ENCODE assay signal across 1 cellular context in the genomic region with DNA sequence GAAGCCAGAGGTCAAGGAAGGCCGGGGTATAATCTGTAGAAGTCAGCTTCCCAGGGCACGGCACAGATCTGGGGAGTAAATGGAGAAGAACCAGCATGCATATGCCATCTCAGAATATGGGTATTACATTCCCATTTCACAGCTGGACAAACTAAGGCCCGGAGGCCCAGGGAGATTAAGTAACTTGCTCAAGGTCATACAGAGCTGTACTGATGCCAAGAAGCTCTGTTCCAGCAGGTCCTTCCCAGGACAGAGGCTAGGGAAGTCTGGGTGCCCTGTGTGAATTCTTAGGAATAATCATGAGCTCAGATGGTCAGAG.
TF ChIP-seq lines count a peak whose summit lies in the region.

No MANE protein-coding gene starts in this region.

TF ChIP-seq in HepG2, 621 proteins besides CTCF, POLR2A, EP300 and RAD21 (continued from another document and continues in another):
- TF ChIP-seq ZNF24 (IDR thresholded peaks at IDR 0.05) (peak; percentile 76), TAF15 (IDR thresholded peaks at IDR 0.05; ENCODE audit: low read depth, low read length, poor library complexity, severe bottlenecking) (no peak), ZNF768 (CRISPR knock-in tag; IDR thresholded peaks at IDR 0.05) (no peak), HOXA5 (CRISPR knock-in tag; IDR thresholded peaks at IDR 0.05) (no peak), ZNF567 (CRISPR knock-in tag; IDR thresholded peaks at IDR 0.05; ENCODE audit: borderline replicate concordance) (peak; percentile 31; the same call in 1 of the 2 replicates), EHMT2 (IDR thresholded peaks at IDR 0.05; ENCODE audit: borderline replicate concordance, low read depth, low read length) (peak; percentile 32; the same call in 1 of the 2 replicates), HDAC2 (CRISPR knock-in tag; IDR thresholded peaks at IDR 0.05) (peak; percentile 74; the same call in 1 of the 2 replicates), ATAD3A (CRISPR knock-in tag; IDR thresholded peaks at IDR 0.05) (no peak), MED13 (CRISPR knock-in tag; IDR thresholded peaks at IDR 0.05) (no peak), NFE2L2 (IDR thresholded peaks at IDR 0.05; ENCODE audit: low read length) (no peak), NFATC3 (CRISPR knock-in tag; IDR thresholded peaks at IDR 0.05) (no peak), ZNF552 (CRISPR knock-in tag; IDR thresholded peaks at IDR 0.05; ENCODE audit: borderline replicate concordance) (no peak), ZNF460 (CRISPR knock-in tag; IDR thresholded peaks at IDR 0.05; ENCODE audit: borderline replicate concordance) (no peak), TSC22D2 (CRISPR knock-in tag; IDR thresholded peaks at IDR 0.05; ENCODE audit: borderline replicate concordance) (no peak), TMF1 (CRISPR knock-in tag; IDR thresholded peaks at IDR 0.05; ENCODE audit: low read depth) (no peak), SCMH1 (CRISPR knock-in tag; IDR thresholded peaks at IDR 0.05; ENCODE audit: borderline replicate concordance) (no peak), ZNF547 (CRISPR knock-in tag; IDR thresholded peaks at IDR 0.05) (no peak; the same call in 1 of the 2 replicates), JUND (CRISPR knock-in tag; IDR thresholded peaks at IDR 0.05) (no peak), CAMTA2 (CRISPR knock-in tag; IDR thresholded peaks at IDR 0.05; ENCODE audit: borderline replicate concordance) (no peak), CHD4 (IDR thresholded peaks at IDR 0.05; ENCODE audit: borderline replicate concordance, low read length) (peak; percentile 100), ZIK1 (CRISPR knock-in tag; IDR thresholded peaks at IDR 0.05; ENCODE audit: borderline replicate concordance, low read depth) (0 out of 2 replicates have a peak, but pooled peaks have one; percentile 29), HMG20B (CRISPR knock-in tag; conservative IDR thresholded peaks at IDR 0.05) (peak; percentile 13; the same call in 1 of the 2 replicates), GPN1 (CRISPR knock-in tag; IDR thresholded peaks at IDR 0.05; ENCODE audit: borderline replicate concordance) (no peak), GABPB1 (CRISPR knock-in tag; IDR thresholded peaks at IDR 0.05) (no peak), HDAC1 (CRISPR knock-in tag; IDR thresholded peaks at IDR 0.05) (peak; percentile 86; the same call in 1 of the 2 replicates), ZNF501 (CRISPR knock-in tag; IDR thresholded peaks at IDR 0.05) (peak; percentile 28; the same call in 1 of the 2 replicates), SRY (CRISPR knock-in tag; IDR thresholded peaks at IDR 0.05) (no peak), ELF1 (CRISPR knock-in tag; IDR thresholded peaks at IDR 0.05) (no peak), TEAD2 (CRISPR knock-in tag; IDR thresholded peaks at IDR 0.05) (no peak), KDM3A (CRISPR knock-in tag; IDR thresholded peaks at IDR 0.05; ENCODE audit: low read depth) (peak; percentile 11; the same call in 1 of the 2 replicates), ZNF589 (CRISPR knock-in tag; conservative IDR thresholded peaks at IDR 0.05) (no peak), KLF15 (CRISPR knock-in tag; IDR thresholded peaks at IDR 0.05; ENCODE audit: borderline replicate concordance) (no peak), ZNF260 (CRISPR knock-in tag; IDR thresholded peaks at IDR 0.05; ENCODE audit: borderline replicate concordance, low read depth) (no peak), ZNF224 (CRISPR knock-in tag; IDR thresholded peaks at IDR 0.05) (no peak), FOXA1 (IDR thresholded peaks at IDR 0.05) (no peak), FOXA1 (CRISPR knock-in tag; IDR thresholded peaks at IDR 0.05) (no peak)
- TF ChIP-seq, protein P1, sequence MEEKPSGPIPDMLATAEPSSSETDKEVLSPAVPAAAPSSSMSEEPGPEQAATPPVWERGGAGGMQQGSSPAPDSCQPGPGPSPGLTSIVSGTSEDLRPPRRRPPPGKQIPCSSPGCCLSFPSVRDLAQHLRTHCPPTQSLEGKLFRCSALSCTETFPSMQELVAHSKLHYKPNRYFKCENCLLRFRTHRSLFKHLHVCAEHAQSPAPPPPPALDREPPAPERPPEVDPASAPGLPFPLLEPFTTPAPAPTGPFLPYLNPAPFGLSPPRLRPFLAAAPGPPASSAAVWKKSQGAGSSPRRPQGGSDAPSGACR (CRISPR knock-in tag; IDR thresholded peaks at IDR 0.05), result no peak
- TF ChIP-seq, protein P2, sequence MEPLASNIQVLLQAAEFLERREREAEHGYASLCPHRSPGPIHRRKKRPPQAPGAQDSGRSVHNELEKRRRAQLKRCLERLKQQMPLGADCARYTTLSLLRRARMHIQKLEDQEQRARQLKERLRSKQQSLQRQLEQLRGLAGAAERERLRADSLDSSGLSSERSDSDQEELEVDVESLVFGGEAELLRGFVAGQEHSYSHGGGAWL (CRISPR knock-in tag; IDR thresholded peaks at IDR 0.05), result no peak
- TF ChIP-seq, protein P3, sequence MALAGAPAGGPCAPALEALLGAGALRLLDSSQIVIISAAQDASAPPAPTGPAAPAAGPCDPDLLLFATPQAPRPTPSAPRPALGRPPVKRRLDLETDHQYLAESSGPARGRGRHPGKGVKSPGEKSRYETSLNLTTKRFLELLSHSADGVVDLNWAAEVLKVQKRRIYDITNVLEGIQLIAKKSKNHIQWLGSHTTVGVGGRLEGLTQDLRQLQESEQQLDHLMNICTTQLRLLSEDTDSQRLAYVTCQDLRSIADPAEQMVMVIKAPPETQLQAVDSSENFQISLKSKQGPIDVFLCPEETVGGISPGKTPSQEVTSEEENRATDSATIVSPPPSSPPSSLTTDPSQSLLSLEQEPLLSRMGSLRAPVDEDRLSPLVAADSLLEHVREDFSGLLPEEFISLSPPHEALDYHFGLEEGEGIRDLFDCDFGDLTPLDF (CRISPR knock-in tag; IDR thresholded peaks at IDR 0.05), result no peak
- TF ChIP-seq, protein P4, sequence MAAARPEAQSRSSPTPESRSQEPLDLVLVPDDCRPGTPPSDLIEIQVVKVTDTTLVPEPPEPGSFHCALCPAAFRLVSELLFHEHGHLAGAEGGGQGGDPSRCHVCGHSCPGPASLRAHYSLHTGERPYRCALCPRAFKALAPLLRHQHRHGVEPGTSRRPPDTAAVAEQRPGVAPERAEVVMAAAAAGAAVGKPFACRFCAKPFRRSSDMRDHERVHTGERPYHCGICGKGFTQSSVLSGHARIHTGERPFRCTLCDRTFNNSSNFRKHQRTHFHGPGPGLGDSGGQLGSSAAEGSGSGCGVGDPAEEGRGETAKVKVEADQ (CRISPR knock-in tag; IDR thresholded peaks at IDR 0.05; ENCODE audit: borderline replicate concordance), result no peak
- TF ChIP-seq, protein P5, sequence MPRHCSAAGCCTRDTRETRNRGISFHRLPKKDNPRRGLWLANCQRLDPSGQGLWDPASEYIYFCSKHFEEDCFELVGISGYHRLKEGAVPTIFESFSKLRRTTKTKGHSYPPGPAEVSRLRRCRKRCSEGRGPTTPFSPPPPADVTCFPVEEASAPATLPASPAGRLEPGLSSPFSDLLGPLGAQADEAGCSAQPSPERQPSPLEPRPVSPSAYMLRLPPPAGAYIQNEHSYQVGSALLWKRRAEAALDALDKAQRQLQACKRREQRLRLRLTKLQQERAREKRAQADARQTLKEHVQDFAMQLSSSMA (CRISPR knock-in tag; IDR thresholded peaks at IDR 0.05), result no peak
- TF ChIP-seq, protein P6, sequence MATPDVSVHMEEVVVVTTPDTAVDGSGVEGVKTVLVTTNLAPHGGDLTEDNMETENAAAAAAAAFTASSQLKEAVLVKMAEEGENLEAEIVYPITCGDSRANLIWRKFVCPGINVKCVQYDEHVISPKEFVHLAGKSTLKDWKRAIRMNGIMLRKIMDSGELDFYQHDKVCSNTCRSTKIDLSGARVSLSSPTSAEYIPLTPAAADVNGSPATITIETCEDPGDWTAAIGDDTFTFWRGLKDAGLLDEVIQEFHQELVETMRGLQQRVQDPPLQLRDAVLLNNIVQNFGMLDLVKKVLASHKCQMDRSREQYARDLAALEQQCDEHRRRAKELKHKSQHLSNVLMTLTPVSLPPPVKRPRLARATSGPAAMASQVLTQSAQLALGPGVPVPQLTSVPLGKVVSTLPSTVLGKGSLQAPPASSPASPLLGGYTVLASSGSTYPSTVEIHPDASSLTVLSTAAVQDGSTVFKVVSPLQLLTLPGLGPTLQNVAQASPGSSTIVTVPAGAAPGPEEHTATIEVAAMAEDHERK (CRISPR knock-in tag; IDR thresholded peaks at IDR 0.05; ENCODE audit: low read depth), result no peak
- TF ChIP-seq, protein P7, sequence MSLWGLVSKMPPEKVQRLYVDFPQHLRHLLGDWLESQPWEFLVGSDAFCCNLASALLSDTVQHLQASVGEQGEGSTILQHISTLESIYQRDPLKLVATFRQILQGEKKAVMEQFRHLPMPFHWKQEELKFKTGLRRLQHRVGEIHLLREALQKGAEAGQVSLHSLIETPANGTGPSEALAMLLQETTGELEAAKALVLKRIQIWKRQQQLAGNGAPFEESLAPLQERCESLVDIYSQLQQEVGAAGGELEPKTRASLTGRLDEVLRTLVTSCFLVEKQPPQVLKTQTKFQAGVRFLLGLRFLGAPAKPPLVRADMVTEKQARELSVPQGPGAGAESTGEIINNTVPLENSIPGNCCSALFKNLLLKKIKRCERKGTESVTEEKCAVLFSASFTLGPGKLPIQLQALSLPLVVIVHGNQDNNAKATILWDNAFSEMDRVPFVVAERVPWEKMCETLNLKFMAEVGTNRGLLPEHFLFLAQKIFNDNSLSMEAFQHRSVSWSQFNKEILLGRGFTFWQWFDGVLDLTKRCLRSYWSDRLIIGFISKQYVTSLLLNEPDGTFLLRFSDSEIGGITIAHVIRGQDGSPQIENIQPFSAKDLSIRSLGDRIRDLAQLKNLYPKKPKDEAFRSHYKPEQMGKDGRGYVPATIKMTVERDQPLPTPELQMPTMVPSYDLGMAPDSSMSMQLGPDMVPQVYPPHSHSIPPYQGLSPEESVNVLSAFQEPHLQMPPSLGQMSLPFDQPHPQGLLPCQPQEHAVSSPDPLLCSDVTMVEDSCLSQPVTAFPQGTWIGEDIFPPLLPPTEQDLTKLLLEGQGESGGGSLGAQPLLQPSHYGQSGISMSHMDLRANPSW (CRISPR knock-in tag; IDR thresholded peaks at IDR 0.05; ENCODE audit: borderline replicate concordance), result no peak
- TF ChIP-seq, protein P8, sequence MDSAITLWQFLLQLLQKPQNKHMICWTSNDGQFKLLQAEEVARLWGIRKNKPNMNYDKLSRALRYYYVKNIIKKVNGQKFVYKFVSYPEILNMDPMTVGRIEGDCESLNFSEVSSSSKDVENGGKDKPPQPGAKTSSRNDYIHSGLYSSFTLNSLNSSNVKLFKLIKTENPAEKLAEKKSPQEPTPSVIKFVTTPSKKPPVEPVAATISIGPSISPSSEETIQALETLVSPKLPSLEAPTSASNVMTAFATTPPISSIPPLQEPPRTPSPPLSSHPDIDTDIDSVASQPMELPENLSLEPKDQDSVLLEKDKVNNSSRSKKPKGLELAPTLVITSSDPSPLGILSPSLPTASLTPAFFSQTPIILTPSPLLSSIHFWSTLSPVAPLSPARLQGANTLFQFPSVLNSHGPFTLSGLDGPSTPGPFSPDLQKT (CRISPR knock-in tag; IDR thresholded peaks at IDR 0.05; ENCODE audit: borderline replicate concordance), result no peak
- TF ChIP-seq, protein P9, sequence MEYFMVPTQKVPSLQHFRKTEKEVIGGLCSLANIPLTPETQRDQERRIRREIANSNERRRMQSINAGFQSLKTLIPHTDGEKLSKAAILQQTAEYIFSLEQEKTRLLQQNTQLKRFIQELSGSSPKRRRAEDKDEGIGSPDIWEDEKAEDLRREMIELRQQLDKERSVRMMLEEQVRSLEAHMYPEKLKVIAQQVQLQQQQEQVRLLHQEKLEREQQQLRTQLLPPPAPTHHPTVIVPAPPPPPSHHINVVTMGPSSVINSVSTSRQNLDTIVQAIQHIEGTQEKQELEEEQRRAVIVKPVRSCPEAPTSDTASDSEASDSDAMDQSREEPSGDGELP (IDR thresholded peaks at IDR 0.05; ENCODE audit: borderline replicate concordance, low read depth), result no peak; the same call in 1 of the 2 replicates
- TF ChIP-seq, protein P10, sequence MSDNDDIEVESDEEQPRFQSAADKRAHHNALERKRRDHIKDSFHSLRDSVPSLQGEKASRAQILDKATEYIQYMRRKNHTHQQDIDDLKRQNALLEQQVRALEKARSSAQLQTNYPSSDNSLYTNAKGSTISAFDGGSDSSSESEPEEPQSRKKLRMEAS (IDR thresholded peaks at IDR 0.05), result no peak
- TF ChIP-seq, protein P11, sequence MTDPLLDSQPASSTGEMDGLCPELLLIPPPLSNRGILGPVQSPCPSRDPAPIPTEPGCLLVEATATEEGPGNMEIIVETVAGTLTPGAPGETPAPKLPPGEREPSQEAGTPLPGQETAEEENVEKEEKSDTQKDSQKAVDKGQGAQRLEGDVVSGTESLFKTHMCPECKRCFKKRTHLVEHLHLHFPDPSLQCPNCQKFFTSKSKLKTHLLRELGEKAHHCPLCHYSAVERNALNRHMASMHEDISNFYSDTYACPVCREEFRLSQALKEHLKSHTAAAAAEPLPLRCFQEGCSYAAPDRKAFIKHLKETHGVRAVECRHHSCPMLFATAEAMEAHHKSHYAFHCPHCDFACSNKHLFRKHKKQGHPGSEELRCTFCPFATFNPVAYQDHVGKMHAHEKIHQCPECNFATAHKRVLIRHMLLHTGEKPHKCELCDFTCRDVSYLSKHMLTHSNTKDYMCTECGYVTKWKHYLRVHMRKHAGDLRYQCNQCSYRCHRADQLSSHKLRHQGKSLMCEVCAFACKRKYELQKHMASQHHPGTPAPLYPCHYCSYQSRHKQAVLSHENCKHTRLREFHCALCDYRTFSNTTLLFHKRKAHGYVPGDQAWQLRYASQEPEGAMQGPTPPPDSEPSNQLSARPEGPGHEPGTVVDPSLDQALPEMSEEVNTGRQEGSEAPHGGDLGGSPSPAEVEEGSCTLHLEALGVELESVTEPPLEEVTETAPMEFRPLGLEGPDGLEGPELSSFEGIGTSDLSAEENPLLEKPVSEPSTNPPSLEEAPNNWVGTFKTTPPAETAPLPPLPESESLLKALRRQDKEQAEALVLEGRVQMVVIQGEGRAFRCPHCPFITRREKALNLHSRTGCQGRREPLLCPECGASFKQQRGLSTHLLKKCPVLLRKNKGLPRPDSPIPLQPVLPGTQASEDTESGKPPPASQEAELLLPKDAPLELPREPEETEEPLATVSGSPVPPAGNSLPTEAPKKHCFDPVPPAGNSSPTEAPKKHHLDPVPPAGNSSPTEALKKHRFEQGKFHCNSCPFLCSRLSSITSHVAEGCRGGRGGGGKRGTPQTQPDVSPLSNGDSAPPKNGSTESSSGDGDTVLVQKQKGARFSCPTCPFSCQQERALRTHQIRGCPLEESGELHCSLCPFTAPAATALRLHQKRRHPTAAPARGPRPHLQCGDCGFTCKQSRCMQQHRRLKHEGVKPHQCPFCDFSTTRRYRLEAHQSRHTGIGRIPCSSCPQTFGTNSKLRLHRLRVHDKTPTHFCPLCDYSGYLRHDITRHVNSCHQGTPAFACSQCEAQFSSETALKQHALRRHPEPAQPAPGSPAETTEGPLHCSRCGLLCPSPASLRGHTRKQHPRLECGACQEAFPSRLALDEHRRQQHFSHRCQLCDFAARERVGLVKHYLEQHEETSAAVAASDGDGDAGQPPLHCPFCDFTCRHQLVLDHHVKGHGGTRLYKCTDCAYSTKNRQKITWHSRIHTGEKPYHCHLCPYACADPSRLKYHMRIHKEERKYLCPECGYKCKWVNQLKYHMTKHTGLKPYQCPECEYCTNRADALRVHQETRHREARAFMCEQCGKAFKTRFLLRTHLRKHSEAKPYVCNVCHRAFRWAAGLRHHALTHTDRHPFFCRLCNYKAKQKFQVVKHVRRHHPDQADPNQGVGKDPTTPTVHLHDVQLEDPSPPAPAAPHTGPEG (CRISPR knock-in tag; IDR thresholded peaks at IDR 0.05), result no peak
